Comparison of ENCODE assay signal across 1 cellular context in the genomic region with DNA sequence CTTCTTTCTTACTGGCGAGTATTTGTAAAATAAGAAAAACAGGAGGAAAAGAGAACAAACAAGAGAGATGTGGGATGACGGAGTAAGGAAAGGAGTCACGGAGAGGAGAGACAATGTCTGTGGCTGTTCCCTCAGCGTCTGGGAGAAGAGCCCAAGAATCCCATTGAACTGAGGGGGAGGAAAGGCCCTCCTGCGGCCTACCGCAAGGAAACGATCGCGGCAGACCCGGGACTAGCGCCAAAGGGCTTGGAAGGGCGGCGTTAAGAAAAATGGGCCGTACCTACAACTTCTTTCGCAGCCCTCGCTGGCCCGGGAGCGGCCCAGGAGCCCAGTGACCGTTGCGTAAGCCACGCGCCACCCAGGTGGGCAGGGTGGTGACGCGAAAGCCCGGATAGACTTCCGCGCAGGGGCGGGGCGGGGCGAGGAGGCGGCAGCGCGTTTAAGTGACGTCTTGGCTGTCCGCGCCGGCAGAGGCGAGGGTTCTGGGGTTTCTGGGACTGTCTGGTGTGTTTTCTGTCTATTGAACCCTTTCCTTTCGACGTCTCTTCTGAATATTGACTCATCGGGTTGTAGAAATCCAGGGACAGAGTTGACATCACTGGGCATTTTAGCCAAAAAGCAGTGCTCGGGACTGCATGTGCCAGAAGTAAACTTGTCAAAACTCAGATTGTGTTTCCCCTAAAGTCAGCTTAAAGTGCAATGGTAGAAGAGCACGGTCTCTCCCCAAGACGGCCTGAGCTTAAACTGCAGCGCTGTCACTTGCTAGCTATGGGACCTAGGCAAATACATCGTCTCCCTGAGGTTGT.
A peak's percentile ranks its signal among the peaks of the same experiment; 100 is the strongest.
TF ChIP-seq lines count a peak whose summit lies in the region.

A gene with protein sequence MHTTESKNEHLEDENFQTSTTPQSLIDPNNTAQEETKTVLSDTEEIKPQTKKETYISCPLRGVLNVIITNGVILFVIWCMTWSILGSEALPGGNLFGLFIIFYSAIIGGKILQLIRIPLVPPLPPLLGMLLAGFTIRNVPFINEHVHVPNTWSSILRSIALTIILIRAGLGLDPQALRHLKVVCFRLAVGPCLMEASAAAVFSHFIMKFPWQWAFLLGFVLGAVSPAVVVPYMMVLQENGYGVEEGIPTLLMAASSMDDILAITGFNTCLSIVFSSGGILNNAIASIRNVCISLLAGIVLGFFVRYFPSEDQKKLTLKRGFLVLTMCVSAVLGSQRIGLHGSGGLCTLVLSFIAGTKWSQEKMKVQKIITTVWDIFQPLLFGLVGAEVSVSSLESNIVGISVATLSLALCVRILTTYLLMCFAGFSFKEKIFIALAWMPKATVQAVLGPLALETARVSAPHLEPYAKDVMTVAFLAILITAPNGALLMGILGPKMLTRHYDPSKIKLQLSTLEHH (minus strand): TSS at position 387 of the 806 bp plus-strand sequence. CDS start 27,994 bp downstream, outside the sequence.

TF ChIP-seq in WTC11, 78 proteins besides CTCF, POLR2A, EP300 and RAD21 (continued from another document):
- TF ChIP-seq, protein P1, sequence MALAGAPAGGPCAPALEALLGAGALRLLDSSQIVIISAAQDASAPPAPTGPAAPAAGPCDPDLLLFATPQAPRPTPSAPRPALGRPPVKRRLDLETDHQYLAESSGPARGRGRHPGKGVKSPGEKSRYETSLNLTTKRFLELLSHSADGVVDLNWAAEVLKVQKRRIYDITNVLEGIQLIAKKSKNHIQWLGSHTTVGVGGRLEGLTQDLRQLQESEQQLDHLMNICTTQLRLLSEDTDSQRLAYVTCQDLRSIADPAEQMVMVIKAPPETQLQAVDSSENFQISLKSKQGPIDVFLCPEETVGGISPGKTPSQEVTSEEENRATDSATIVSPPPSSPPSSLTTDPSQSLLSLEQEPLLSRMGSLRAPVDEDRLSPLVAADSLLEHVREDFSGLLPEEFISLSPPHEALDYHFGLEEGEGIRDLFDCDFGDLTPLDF (CRISPR knock-in tag; IDR thresholded peaks at IDR 0.05): peak; percentile 75; the same call in 1 of the 2 replicates
- TF ChIP-seq SP1 (CRISPR knock-in tag; conservative IDR thresholded peaks at IDR 0.05) (peak; percentile 97), MYBL2 (CRISPR knock-in tag; IDR thresholded peaks at IDR 0.05) (peak; percentile 90), NR3C1 (CRISPR knock-in tag; conservative IDR thresholded peaks at IDR 0.05; ENCODE audit: low read depth) (no peak), ZNF219 (CRISPR knock-in tag; IDR thresholded peaks at IDR 0.05; ENCODE audit: borderline replicate concordance) (no peak), ETV6 (CRISPR knock-in tag; IDR thresholded peaks at IDR 0.05) (peak; percentile 93), ESRRA (CRISPR knock-in tag; IDR thresholded peaks at IDR 0.05; ENCODE audit: borderline replicate concordance) (0 out of 2 replicates have a peak, but pooled peaks have one; percentile 54), ZNF232 (CRISPR knock-in tag; IDR thresholded peaks at IDR 0.05) (no peak), FOXJ3 (CRISPR knock-in tag; IDR thresholded peaks at IDR 0.05; ENCODE audit: borderline replicate concordance) (no peak), TCF7 (CRISPR knock-in tag; IDR thresholded peaks at IDR 0.05; ENCODE audit: low read depth) (no peak), ELF4 (CRISPR knock-in tag; IDR thresholded peaks at IDR 0.05; ENCODE audit: low read depth) (peak; percentile 27; the same call in 1 of the 2 replicates), TEAD4 (CRISPR knock-in tag; IDR thresholded peaks at IDR 0.05) (no peak), CREM (CRISPR knock-in tag; IDR thresholded peaks at IDR 0.05) (peak; percentile 96), NFYB (CRISPR knock-in tag; conservative IDR thresholded peaks at IDR 0.05; ENCODE audit: low read depth) (no peak), ZNF317 (CRISPR knock-in tag; IDR thresholded peaks at IDR 0.05; ENCODE audit: borderline replicate concordance, low read depth) (no peak), NFE2L1 (CRISPR knock-in tag; IDR thresholded peaks at IDR 0.05) (peak; percentile 70; the same call in 1 of the 2 replicates), USF1 (CRISPR knock-in tag; IDR thresholded peaks at IDR 0.05) (peak; percentile 53; the same call in 1 of the 2 replicates), AR (CRISPR knock-in tag; IDR thresholded peaks at IDR 0.05) (no peak), FOXP1 (CRISPR knock-in tag; IDR thresholded peaks at IDR 0.05; ENCODE audit: borderline replicate concordance) (peak; percentile 90; the same call in 1 of the 2 replicates)
- TF ChIP-seq, protein P2, sequence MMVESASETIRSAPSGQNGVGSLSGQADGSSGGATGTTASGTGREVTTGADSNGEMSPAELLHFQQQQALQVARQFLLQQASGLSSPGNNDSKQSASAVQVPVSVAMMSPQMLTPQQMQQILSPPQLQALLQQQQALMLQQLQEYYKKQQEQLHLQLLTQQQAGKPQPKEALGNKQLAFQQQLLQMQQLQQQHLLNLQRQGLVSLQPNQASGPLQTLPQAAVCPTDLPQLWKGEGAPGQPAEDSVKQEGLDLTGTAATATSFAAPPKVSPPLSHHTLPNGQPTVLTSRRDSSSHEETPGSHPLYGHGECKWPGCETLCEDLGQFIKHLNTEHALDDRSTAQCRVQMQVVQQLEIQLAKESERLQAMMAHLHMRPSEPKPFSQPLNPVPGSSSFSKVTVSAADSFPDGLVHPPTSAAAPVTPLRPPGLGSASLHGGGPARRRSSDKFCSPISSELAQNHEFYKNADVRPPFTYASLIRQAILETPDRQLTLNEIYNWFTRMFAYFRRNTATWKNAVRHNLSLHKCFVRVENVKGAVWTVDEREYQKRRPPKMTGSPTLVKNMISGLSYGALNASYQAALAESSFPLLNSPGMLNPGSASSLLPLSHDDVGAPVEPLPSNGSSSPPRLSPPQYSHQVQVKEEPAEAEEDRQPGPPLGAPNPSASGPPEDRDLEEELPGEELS (CRISPR knock-in tag; IDR thresholded peaks at IDR 0.05): peak; percentile 86
- TF ChIP-seq, protein P3, sequence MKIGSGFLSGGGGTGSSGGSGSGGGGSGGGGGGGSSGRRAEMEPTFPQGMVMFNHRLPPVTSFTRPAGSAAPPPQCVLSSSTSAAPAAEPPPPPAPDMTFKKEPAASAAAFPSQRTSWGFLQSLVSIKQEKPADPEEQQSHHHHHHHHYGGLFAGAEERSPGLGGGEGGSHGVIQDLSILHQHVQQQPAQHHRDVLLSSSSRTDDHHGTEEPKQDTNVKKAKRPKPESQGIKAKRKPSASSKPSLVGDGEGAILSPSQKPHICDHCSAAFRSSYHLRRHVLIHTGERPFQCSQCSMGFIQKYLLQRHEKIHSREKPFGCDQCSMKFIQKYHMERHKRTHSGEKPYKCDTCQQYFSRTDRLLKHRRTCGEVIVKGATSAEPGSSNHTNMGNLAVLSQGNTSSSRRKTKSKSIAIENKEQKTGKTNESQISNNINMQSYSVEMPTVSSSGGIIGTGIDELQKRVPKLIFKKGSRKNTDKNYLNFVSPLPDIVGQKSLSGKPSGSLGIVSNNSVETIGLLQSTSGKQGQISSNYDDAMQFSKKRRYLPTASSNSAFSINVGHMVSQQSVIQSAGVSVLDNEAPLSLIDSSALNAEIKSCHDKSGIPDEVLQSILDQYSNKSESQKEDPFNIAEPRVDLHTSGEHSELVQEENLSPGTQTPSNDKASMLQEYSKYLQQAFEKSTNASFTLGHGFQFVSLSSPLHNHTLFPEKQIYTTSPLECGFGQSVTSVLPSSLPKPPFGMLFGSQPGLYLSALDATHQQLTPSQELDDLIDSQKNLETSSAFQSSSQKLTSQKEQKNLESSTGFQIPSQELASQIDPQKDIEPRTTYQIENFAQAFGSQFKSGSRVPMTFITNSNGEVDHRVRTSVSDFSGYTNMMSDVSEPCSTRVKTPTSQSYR (CRISPR knock-in tag; IDR thresholded peaks at IDR 0.05): 0 out of 2 replicates have a peak, but pooled peaks have one; percentile 54
